In the genomic region with DNA sequence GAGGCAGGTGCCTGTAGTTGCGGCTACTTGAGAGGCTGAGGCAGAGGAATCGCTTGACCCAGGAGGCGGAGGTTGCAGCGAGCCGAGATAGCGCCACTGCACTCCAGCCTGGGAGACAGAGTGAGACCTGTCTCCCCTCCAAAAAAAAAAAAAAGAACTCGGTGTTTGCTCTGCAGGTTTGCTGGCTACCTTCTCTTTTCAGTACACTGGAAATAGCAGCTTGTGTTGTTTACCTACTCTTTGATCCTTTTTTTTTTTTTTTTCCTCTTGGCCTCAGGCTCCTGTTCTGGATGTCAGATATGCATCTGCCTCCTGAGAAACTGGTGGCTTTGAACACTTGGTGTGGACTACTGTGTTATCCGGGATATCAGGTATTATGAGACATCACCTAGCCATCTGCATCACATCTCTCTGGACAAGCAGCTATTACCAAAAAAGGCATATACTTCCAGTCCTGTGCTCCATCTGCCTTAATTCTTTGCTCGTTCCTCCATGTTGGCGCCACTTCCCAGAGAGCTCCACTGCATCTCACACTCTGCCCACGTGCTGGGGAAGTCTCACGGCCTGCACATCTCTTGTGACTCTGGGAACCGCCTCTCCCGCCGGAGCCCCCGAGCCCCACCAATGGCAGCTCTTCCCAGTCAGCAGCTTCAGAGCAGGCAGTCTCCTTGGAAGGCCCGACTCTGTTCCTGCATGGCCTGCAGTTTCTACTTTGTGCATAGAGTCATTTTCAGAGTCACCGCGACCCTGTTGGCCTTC, we compare ENCODE assay signal across 24 cellular contexts. TPM values are rescaled to one million over a fixed set of nuclear protein-coding genes. Genes with fewer than 3 reads are reported as not detected.
A peak's percentile ranks its signal among the peaks of the same experiment; 100 is the strongest.
DNase-seq lines count a peak whose midpoint lies in the region; ATAC-seq, FAIRE-seq and TF ChIP-seq lines count a peak whose summit lies in the region.
"Had no signal": no experiment of that assay in that cellular context is flagged by ENCODE, and none has a peak within 500 bp of the region (broad histone marks: within the 10 kb centered on the region; RNA-seq: fewer than 3 reads in every experiment).

No MANE protein-coding gene starts in this region.

- CTCF ChIA-PET in GM10248 (lab: Yijun Ruan, JAX), result interaction anchor here (0.7 kb wide), 1 partner anchor 12 kb away, joined by 3 read pairs; no protein-coding TSS in a partner anchor

- H3K27ac ChIP-seq in 22Rv1 (peak overlapping the region; percentile 56), foreskin keratinocyte (no peak overlapping the region)
- H3K27ac ChIP-seq: brain microvascular endothelial cell, coronary artery, neutrophil, Peyer's patch, uterus had no signal

- ATAC-seq in left lobe of liver (peak; percentile 92), foreskin keratinocyte (no peak)
- ATAC-seq: activated CD4-positive, alpha-beta T cell treated with anti-CD3 and anti-CD28 coated beads for 36 hours; activated CD8-positive, alpha-beta memory T cell treated with anti-CD3 and anti-CD28 coated beads, Interleukin-2, amount 10 ng/mL, durations not matched to agents 7 days and 5 days; HCT116 had no signal

- no peaks in the 10 kb centered on the region for H3K27me3 ChIP-seq in foreskin keratinocyte
- H3K27me3 ChIP-seq: brain microvascular endothelial cell, neutrophil, Peyer's patch, uterus had no signal

- no peaks in the 10 kb centered on the region for H3K4me1 ChIP-seq in foreskin keratinocyte
- H3K4me1 ChIP-seq: Peyer's patch, uterus had no signal

- no peak for FAIRE-seq in GM19239 (lab: Jason Lieb, UNC)

- TF ChIP-seq CTCF in 22Rv1 (IDR thresholded peaks at IDR 0.05) (no peak), GM10248 (IDR thresholded peaks at IDR 0.05; ENCODE audit: control extremely low read depth, extremely low read depth, low read depth, missing control alignments) (no peak), foreskin keratinocyte (conservative IDR thresholded peaks at IDR 0.05) (no peak)

- POLR2A ChIA-PET in GM10248 (lab: Yijun Ruan, JAX), result interaction anchor here (0.7 kb wide), 1 partner anchor 112 kb away, joined by 6 read pairs; no protein-coding TSS in a partner anchor

- peak; percentile 3 for DNase-seq in DMS153 (lab: John Stamatoyannopoulos, UW)
- no peak for DNase-seq in DMS153 treated with DMSO at 0.1 percent for 48 hours (lab: John Stamatoyannopoulos, UW; ENCODE audit: unreplicated experiment)
- DNase-seq in NCI-H2171 treated with DMSO at 0.1 percent for 48 hours (lab: John Stamatoyannopoulos, UW), result peak; percentile 96
- DNase-seq in left lobe of liver (ENCODE audit: low spot score), result no peak
- no peak for DNase-seq in GM10248 (ENCODE audit: extremely low spot score)
- DNase-seq in foreskin keratinocyte, result no peak
- DNase-seq in GM19239 (ENCODE audit: insufficient read length, low spot score), result no peak
- DNase-seq: 8988T; activated CD4-positive, alpha-beta T cell treated with anti-CD3 and anti-CD28 coated beads for 36 hours; activated CD8-positive, alpha-beta memory T cell treated with anti-CD3 and anti-CD28 coated beads, Interleukin-2, amount 10 ng/mL, durations not matched to agents 7 days and 5 days; AML-193; brain microvascular endothelial cell; COR-L47; immature natural killer cell; NCI-H1105; Peyer's patch; right cardiac atrium; stimulated activated CD8-positive, alpha-beta memory T cell treated with anti-CD3 and anti-CD28 coated beads, Interleukin-4, amount 100 ng/mL, for 48 hours; SW 1271; uterus had no signal

RNA-seq across cellular contexts. Expression of a gene that starts 50.9 kb away (rescaled TPM):
- total RNA-seq in left lobe of liver (8.5 TPM), foreskin keratinocyte (19.9 and 20.4 TPM in 2 replicates)
- 9.2 and 10.1 TPM in 2 replicates for polyA plus RNA-seq in foreskin keratinocyte

Comparison
In these comparisons a context has a peak if more than half of its experiments do, and no peak if none do; other contexts are left out.
1. DNase-seq: peak in DMS153 (single experiment) and NCI-H2171 treated with DMSO at 0.1 percent for 48 hours (single experiment); none in DMS153 treated with DMSO at 0.1 percent for 48 hours (single experiment), left lobe of liver (single experiment), GM10248 (single experiment), foreskin keratinocyte (0 of 2) and GM19239 (single experiment).